ENCODE assay signal across 9 cellular contexts in the genomic region with DNA sequence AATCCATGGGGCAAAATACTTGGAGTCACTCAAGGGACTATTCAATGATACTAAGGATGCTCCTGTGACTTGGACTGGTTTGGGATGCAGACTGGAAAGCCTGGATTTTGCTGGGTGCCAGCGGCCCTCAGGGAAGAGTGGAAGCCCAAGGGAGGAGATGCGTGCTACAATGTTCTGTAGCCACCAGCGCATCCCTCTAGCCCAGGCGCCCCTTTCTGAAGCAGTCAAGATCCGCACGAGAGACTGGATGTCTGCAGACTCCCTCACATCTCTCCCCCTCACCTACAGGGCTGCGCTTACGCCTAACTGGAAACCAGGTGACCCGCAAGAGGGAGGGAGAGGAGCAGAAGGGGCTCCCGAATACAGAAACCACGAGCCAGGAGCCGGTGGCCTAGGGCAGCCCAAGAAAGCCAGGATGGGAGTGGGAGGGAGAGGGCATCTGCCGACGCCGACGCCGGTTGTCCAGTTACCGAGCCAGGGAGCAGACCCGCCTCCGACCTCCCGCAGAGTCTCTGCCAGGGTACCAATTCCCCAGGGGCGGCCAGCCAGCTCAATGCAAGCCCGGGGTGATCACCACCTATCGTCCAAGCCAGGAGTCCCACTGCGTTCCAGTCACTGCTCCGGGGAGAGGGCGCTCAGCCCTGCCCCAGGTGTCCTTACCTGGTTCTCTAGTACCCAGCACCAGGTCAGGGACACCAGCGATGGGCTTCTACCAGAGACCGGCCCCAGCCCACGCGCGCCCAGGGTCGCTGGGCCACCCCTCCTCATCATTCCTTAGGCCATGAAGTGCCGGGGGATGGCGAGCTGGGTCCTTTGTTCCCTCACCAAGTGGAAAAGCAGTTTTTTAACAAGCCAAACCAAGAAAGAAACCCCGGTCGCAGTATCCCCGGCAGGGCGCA. TPM values are rescaled to one million over a fixed set of nuclear protein-coding genes. Genes with fewer than 3 reads are reported as not detected.
DNase-seq lines count a peak whose midpoint lies in the region; ATAC-seq, FAIRE-seq and TF ChIP-seq lines count a peak whose summit lies in the region.
"Had no signal": no experiment of that assay in that cellular context is flagged by ENCODE, and none has a peak within 500 bp of the region (broad histone marks: within the 10 kb centered on the region; RNA-seq: fewer than 3 reads in every experiment).

No MANE protein-coding gene starts in this region.

- POLR2A ChIA-PET in BJ (lab: Charles Lee), result no interaction called here

- H3K4me2 ChIP-seq in Karpas-422 (ENCODE audit: low read depth, low read length, poor library complexity, severe bottlenecking) (peak overlapping the region; percentile 56), astrocyte (ENCODE audit: low read length) (peak overlapping the region; percentile 95), smooth muscle cell (peak overlapping the region; percentile 97)

- H3K4me1 Mint-ChIP-seq in astrocyte (ENCODE audit: low read depth, unreplicated experiment), result peaks cover 9% of the 10 kb centered on the region

- no peak for FAIRE-seq in astrocyte (lab: Jason Lieb, UNC)
- FAIRE-seq: frontal cortex had no signal

- no peaks in the 10 kb centered on the region for H3K9me3 Mint-ChIP-seq in astrocyte (ENCODE audit: unreplicated experiment)

- 5% methylated on average over 39 of the region's 39 CpGs for WGBS in smooth muscle cell (ENCODE audit: low lambda C conversion rate)

- peak overlapping the region; percentile 80 for H3K27ac Mint-ChIP-seq in astrocyte (ENCODE audit: unreplicated experiment)

- in situ Hi-C loops in G401 (cut with HindIII; ENCODE audit: low sequenced_read_pairs), result no loop called here

- H3K9me2 ChIP-seq in Karpas-422 (replicated peaks; ENCODE audit: insufficient read depth, low read length), result no peaks in the 10 kb centered on the region

- no peaks in the 10 kb centered on the region for H3K9me3 ChIP-seq in Karpas-422 (ENCODE audit: low read length)
- H3K9me3 ChIP-seq in astrocyte (ENCODE audit: insufficient read depth, low read depth, low read length), result no peaks in the 10 kb centered on the region
- no peaks in the 10 kb centered on the region for H3K9me3 ChIP-seq in iPS-20b (ENCODE audit: insufficient read depth, low read depth, low read length)
- no peaks in the 10 kb centered on the region for H3K9me3 ChIP-seq in smooth muscle cell (replicated peaks; ENCODE audit: low read depth)

- H3K9ac ChIP-seq in Karpas-422 (ENCODE audit: low read length), result no peak overlapping the region
- H3K9ac ChIP-seq in astrocyte (ENCODE audit: low read length), result peak overlapping the region; percentile 95
- peak overlapping the region; percentile 43; the same call in 1 of the 2 replicates for H3K9ac ChIP-seq in iPS-20b (ENCODE audit: low read depth, low read length)
- no peak overlapping the region for H3K9ac ChIP-seq in smooth muscle cell (ENCODE audit: low read depth)

- no peak for DNase-seq in BJ (ENCODE audit: low read depth)
- no peak for DNase-seq in Karpas-422
- no peak for DNase-seq in astrocyte (ENCODE audit: low read depth)
- no peak for DNase-seq in smooth muscle cell (lab: John Stamatoyannopoulos, UW; ENCODE audit: unreplicated experiment)
- DNase-seq in NCI-H774 (lab: John Stamatoyannopoulos, UW), result no peak
- DNase-seq in G401 (ENCODE audit: low spot score), result no peak

- H3K4me3 ChIP-seq in BJ (ENCODE audit: low read depth, low read length), result peak overlapping the region; percentile 74
- H3K4me3 ChIP-seq in Karpas-422 (ENCODE audit: low read length), result peak overlapping the region; percentile 54; the same call in 1 of the 2 replicates
- peak overlapping the region; percentile 85 for H3K4me3 ChIP-seq in astrocyte (ENCODE audit: insufficient read depth, low read depth, low read length)
- peak overlapping the region; percentile 73 for H3K4me3 ChIP-seq in iPS-20b (ENCODE audit: low read length)
- H3K4me3 ChIP-seq in smooth muscle cell, result peak overlapping the region; percentile 63

- H3K4me1 ChIP-seq in Karpas-422 (ENCODE audit: low read length) (0 out of 2 replicates have a peak, but pooled peaks cover 3% of the 10 kb centered on the region), astrocyte (ENCODE audit: insufficient read depth, low read length) (peaks cover 27% of the 10 kb centered on the region), iPS-20b (ENCODE audit: insufficient read depth, low read length) (no peaks in the 10 kb centered on the region; the same call in 1 of the 2 replicates), smooth muscle cell (ENCODE audit: low read depth) (peaks cover 4% of the 10 kb centered on the region)

- H3K79me2 ChIP-seq in Karpas-422 (ENCODE audit: low read length), result no peaks in the 10 kb centered on the region
- H3K79me2 ChIP-seq in astrocyte (ENCODE audit: insufficient read depth, low read length), result peaks cover 47% of the 10 kb centered on the region
- H3K79me2 ChIP-seq in smooth muscle cell (ENCODE audit: low read depth), result no peaks in the 10 kb centered on the region

- no peak for TF ChIP-seq CTCF in BJ (IDR thresholded peaks at IDR 0.05; ENCODE audit: insufficient read depth, low read depth, low read length)
- TF ChIP-seq CTCF in astrocyte (IDR thresholded peaks at IDR 0.05; ENCODE audit: insufficient read depth, low read depth, low read length), result no peak
- no peak for TF ChIP-seq CTCF in smooth muscle cell (IDR thresholded peaks at IDR 0.05; ENCODE audit: borderline replicate concordance, insufficient read depth, poor library complexity, severe bottlenecking)

- H3K27me3 Mint-ChIP-seq in astrocyte (ENCODE audit: low read depth, unreplicated experiment), result peaks cover 13% of the 10 kb centered on the region

- H3K27ac ChIP-seq in Karpas-422 (ENCODE audit: low read length), result no peak overlapping the region
- peak overlapping the region; percentile 72 for H3K27ac ChIP-seq in astrocyte (ENCODE audit: low read depth, low read length)
- no peak overlapping the region for H3K27ac ChIP-seq in iPS-20b (ENCODE audit: low read length)
- H3K27ac ChIP-seq in smooth muscle cell (ENCODE audit: low read depth), result no peak overlapping the region

- H3K27me3 ChIP-seq in BJ (ENCODE audit: control insufficient read depth, insufficient read depth, low read length), result peaks cover 1% of the 10 kb centered on the region
- no peaks in the 10 kb centered on the region for H3K27me3 ChIP-seq in Karpas-422 (ENCODE audit: low read length)
- peaks cover 5% of the 10 kb centered on the region for H3K27me3 ChIP-seq in astrocyte (ENCODE audit: insufficient read depth, low read length)
- H3K27me3 ChIP-seq in iPS-20b (ENCODE audit: insufficient read depth, low read length), result peaks cover 75% of the 10 kb centered on the region
- peaks cover 89% of the 10 kb centered on the region for H3K27me3 ChIP-seq in smooth muscle cell (ENCODE audit: low read depth)

- CTCF ChIA-PET in BJ (lab: Yijun Ruan, JAX), result interaction anchor here (0.6 kb wide), 1 partner anchor 122 kb away, joined by 3 read pairs; no protein-coding TSS in a partner anchor

- no peaks in the 10 kb centered on the region for H3K36me3 Mint-ChIP-seq in astrocyte (ENCODE audit: low read depth, unreplicated experiment)

- H3K36me3 ChIP-seq in BJ (ENCODE audit: control insufficient read depth, insufficient read depth, low read length) (0 out of 2 replicates have a peak, but pooled peaks cover 2% of the 10 kb centered on the region), Karpas-422 (ENCODE audit: insufficient read depth, low read length) (no peaks in the 10 kb centered on the region), astrocyte (ENCODE audit: insufficient read depth, low read length) (peaks cover 9% of the 10 kb centered on the region), iPS-20b (ENCODE audit: insufficient read depth, low read depth, low read length) (no peaks in the 10 kb centered on the region), smooth muscle cell (ENCODE audit: low read depth) (no peaks in the 10 kb centered on the region)

- H4K20me1 ChIP-seq in Karpas-422 (ENCODE audit: insufficient read depth, low read depth, low read length) (no peaks in the 10 kb centered on the region), astrocyte (ENCODE audit: insufficient read depth, low read length) (no peaks in the 10 kb centered on the region), smooth muscle cell (ENCODE audit: low read depth) (no peaks in the 10 kb centered on the region)

- H2AFZ ChIP-seq in Karpas-422 (ENCODE audit: low read length) (no peak overlapping the region), astrocyte (ENCODE audit: low read depth, low read length) (peak overlapping the region; percentile 83), smooth muscle cell (ENCODE audit: low read depth) (peak overlapping the region; percentile 76)

- ATAC-seq in GM18511 (IDR thresholded peaks at IDR 0.05; ENCODE audit: unreplicated experiment), result no peak

- H3F3A ChIP-seq in smooth muscle cell (ENCODE audit: low read depth), result no peaks in the 10 kb centered on the region

- H3K4me3 Mint-ChIP-seq in astrocyte (ENCODE audit: unreplicated experiment), result peak overlapping the region; percentile 85

RNA-seq across cellular contexts. Expression of a gene that starts 1.2 kb away (rescaled TPM):
- 364 and 582 TPM in 2 replicates for polyA plus RNA-seq in BJ (2011; rRNA removed)
- 432 and 549 TPM in 2 replicates for polyA minus RNA-seq in BJ (2011; rRNA and poly(A)+ RNA removed)
- not detected in 2 replicates for total RNA-seq in Karpas-422 (2014; rRNA removed; shearing (Covaris generic); ENCODE audit: low replicate concordance)
- 22.6 and 28.9 TPM in 2 replicates for total RNA-seq in astrocyte
- total RNA-seq in smooth muscle cell, result 0.49 and 0.94 TPM in 2 replicates
- polyA plus RNA-seq in smooth muscle cell, result 1.8 TPM in 1 of 2 replicates, not detected in the other
- 4.0 and 4.4 TPM in 2 replicates for total RNA-seq in G401 (2014; rRNA removed; shearing (Covaris generic))

Comparison
In these comparisons a context has a peak if more than half of its experiments do, and no peak if none do; other contexts are left out.
1. H3K9ac ChIP-seq: peak in astrocyte (single experiment) and iPS-20b (single experiment); none in Karpas-422 (single experiment) and smooth muscle cell (single experiment).
2. Peak in every context shown above with its lines, with median percentiles within 50 percentile points of each other: H3K4me3 ChIP-seq and H3K4me2 ChIP-seq.